Comparison of ENCODE assay signal across 8 cellular contexts in the genomic region with DNA sequence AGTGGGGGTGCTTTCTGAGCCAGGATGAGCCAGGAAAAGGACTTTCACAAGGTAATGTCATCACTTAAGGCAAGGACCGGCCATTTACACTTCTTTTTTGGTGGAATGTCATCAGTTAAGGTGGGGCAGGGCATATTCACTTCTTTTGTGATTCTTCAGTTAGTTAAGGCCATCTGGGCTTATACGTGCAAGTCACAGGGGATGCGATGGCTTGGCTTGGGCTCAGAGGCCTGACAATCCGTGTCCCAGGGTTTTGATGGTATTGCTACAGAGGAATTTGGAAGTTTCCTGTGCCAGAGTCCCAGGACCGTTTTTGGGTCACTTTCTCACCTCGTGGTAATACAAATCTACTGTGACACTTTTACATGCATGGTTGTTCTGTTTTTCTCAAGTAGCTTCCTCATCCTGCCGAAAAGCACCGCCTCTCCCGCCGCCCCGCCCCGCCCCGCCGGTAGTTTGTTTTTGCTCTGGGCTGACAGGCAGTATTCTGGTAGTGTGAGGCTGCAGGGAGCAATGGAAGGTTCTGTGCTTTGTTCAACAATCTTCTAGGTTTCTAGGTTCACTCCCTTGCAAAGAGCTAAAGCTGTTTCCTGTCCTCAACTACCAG.
DNase-seq lines count a peak whose midpoint lies in the region; ATAC-seq and TF ChIP-seq lines count a peak whose summit lies in the region.
"Not testable (repeated sequence)": the region's sequence is repeated elsewhere in the genome, so short reads cannot be mapped to it uniquely, and the experiment has no call there.

No MANE protein-coding gene starts in this region.

- peaks cover 86% of the 10 kb centered on the region for H3K4me1 Mint-ChIP-seq in endodermal cell

- peak; percentile 64 for DNase-seq in DMS53 (lab: John Stamatoyannopoulos, UW)
- peak; percentile 79 for DNase-seq in GM20000 (ENCODE audit: low spot score)
- DNase-seq in RWPE1 (ENCODE audit: low spot score) = peak; percentile 34
- peak; percentile 56 for DNase-seq in activated CD8-positive, alpha-beta memory T cell treated with anti-CD3 and anti-CD28 coated beads, Interleukin-2, amount 50 U/mL, for 4 hours
- DNase-seq in endodermal cell = peak; percentile 95
- DNase-seq in lung (ENCODE audit: low spot score) = peak; percentile 59
- peak; percentile 26 to 38 (median 29) for DNase-seq in stimulated activated CD4-positive, alpha-beta T cell treated with anti-CD3 and anti-CD28 coated beads, TNF-alpha, amount 100 ng/mL, for 4 hours (ENCODE audit: low read depth in 3 of 3)

- TF ChIP-seq CTCF in GM20000 (IDR thresholded peaks at IDR 0.05; ENCODE audit: extremely low read depth, missing control alignments); RWPE1 (conservative IDR thresholded peaks at IDR 0.05; ENCODE audit: low read depth); endodermal cell (conservative IDR thresholded peaks at IDR 0.05); lung (IDR thresholded peaks at IDR 0.05; ENCODE audit: control extremely low read depth, extremely low read depth): not testable (repeated sequence)

- peak overlapping the region; percentile 33; the same call in 1 of the 2 replicates for H3K27ac ChIP-seq in RWPE1
- not testable (repeated sequence) for H3K27ac ChIP-seq in endodermal cell (ENCODE audit: low read depth, low read length)
- peak overlapping the region in 1 of 2 donors; percentile 31 for H3K27ac ChIP-seq in lung (ENCODE audit: low read depth in 1 of 2, low read length in 1 of 2)

- POLR2A ChIA-PET in RWPE1 (lab: Yijun Ruan, JAX; ENCODE audit: low non-redundant PET) = interaction anchor here (0.6 kb wide), 1 partner anchor 10 kb away, joined by 3 read pairs; no protein-coding TSS in a partner anchor

- H3K4me1 ChIP-seq in endodermal cell (ENCODE audit: control insufficient read depth, insufficient read depth, low read length) = peaks cover 19% of the 10 kb centered on the region
- H3K4me1 ChIP-seq in lung (ENCODE audit: control insufficient read depth in 2 of 2, insufficient read depth in 2 of 2, low read length in 2 of 2) = not testable (repeated sequence)

- H3K9ac ChIP-seq in endodermal cell (ENCODE audit: extremely low read depth, low read length, poor library complexity, severe bottlenecking) = not testable (repeated sequence)

- H3K36me3 ChIP-seq in endodermal cell (ENCODE audit: control insufficient read depth, insufficient read depth, low read length); lung (ENCODE audit: control insufficient read depth in 2 of 2, insufficient read depth in 2 of 2, low read length in 2 of 2): not testable (repeated sequence)

- WGBS in endodermal cell (ENCODE audit: insufficient coverage in 1 of 2, insufficient read length in 1 of 2), 2 experiments = 12 to 42% methylated on average over 4 to 14 of the region's 14 CpGs
- 21 to 28% methylated on average over 14 of the region's 14 CpGs for WGBS in lung, 2 donors

- not testable (repeated sequence) for H3K27me3 Mint-ChIP-seq in endodermal cell (ENCODE audit: insufficient read depth)

- CTCF ChIA-PET in RWPE1 (lab: Yijun Ruan, JAX) = interaction anchor here (0.5 to 0.7 kb wide), 3 partner anchors 29 to 929 kb away, joined by 3 read pairs; no protein-coding TSS in a partner anchor

- not testable (repeated sequence) for H3K27me3 ChIP-seq in endodermal cell (ENCODE audit: control insufficient read depth, insufficient read depth, low read length, poor library complexity, severe bottlenecking); lung (ENCODE audit: control insufficient read depth, insufficient read depth)

- H3K4me3 Mint-ChIP-seq in endodermal cell = peak overlapping the region; percentile 64

- not testable (repeated sequence) for H3K36me3 Mint-ChIP-seq in endodermal cell (ENCODE audit: low read depth)

- not testable (repeated sequence) for H3K9me3 Mint-ChIP-seq in endodermal cell

- H3K4me3 ChIP-seq in endodermal cell (ENCODE audit: low read length); lung: not testable (repeated sequence)

- ATAC-seq in HG03139 (IDR thresholded peaks at IDR 0.05; ENCODE audit: unreplicated experiment) (peak; percentile 89), lung (ENCODE audit: insufficient read depth, low FRiP score) (peak; percentile 72)

- H3K27ac Mint-ChIP-seq in endodermal cell = peak overlapping the region; percentile 82

- not testable (repeated sequence) for H3K9me3 ChIP-seq in endodermal cell (ENCODE audit: control insufficient read depth, low read length); lung (ENCODE audit: control insufficient read depth in 2 of 2, insufficient read depth in 1 of 2, low read length in 1 of 2)

Comparison
In these comparisons a context has a peak if more than half of its experiments do, and no peak if none do; other contexts are left out.
1. DNase-seq: peak in every context shown above with its lines; median percentile 95 in endodermal cell; 79 in GM20000; 64 in DMS53; 59 in lung; 56 in activated CD8-positive, alpha-beta memory T cell treated with anti-CD3 and anti-CD28 coated beads, Interleukin-2, amount 50 U/mL, for 4 hours; 34 in RWPE1; 29 in stimulated activated CD4-positive, alpha-beta T cell treated with anti-CD3 and anti-CD28 coated beads, TNF-alpha, amount 100 ng/mL, for 4 hours.